In genomic region chr2:237699870-237700582, GRCh38 we compare ENCODE assay signal across 9 cellular contexts.
DNase-seq lines count a peak whose midpoint lies in the region; ATAC-seq and TF ChIP-seq lines count a peak whose summit lies in the region.
"Had no signal": no experiment of that assay in that cellular context is flagged by ENCODE, and none has a peak within 500 bp of the region (broad histone marks: within the 10 kb centered on the region; RNA-seq: fewer than 3 reads in every experiment).

No MANE protein-coding gene starts in this region.

- H3K9ac ChIP-seq in duodenal mucosa (ENCODE audit: low read depth in 1 of 2, low read length in 2 of 2): peak overlapping the region; percentile 26 to 27

- no peak for TF ChIP-seq POLR2A in NB4 (IDR thresholded peaks at IDR 0.05; ENCODE audit: extremely low read depth, insufficient read length)

- no peak for ATAC-seq in CD4-positive, CD25-positive, alpha-beta regulatory T cell (ENCODE audit: low read depth in 2 of 2)
- no peak for ATAC-seq in natural killer cell treated with Interleukin-12 subunit alpha and Interleukin-12 subunit beta and Interleukin-15 and Interleukin-18, amount 100 ng/mL, for 72 hours
- ATAC-seq in GM21423 (IDR thresholded peaks at IDR 0.05; ENCODE audit: unreplicated experiment): no peak
- ATAC-seq: K562 had no signal

- H3K4me1 ChIP-seq in CD4-positive, CD25-positive, alpha-beta regulatory T cell (ENCODE audit: control insufficient read depth, insufficient read depth, low read length, poor library complexity, severe bottlenecking): peaks cover 99% of the 10 kb centered on the region
- H3K4me1 ChIP-seq in duodenal mucosa (ENCODE audit: control insufficient read depth in 1 of 2, insufficient read depth in 2 of 2, low read length in 2 of 2): peaks cover 90 to 92% of the 10 kb centered on the region in 2 donors

- H3K27me3 ChIP-seq in CD4-positive, CD25-positive, alpha-beta regulatory T cell (ENCODE audit: control insufficient read depth, insufficient read depth, low read length): no peaks in the 10 kb centered on the region
- H3K27me3 ChIP-seq in duodenal mucosa (ENCODE audit: control insufficient read depth in 1 of 2, insufficient read depth in 2 of 2, low read length in 2 of 2): no peaks in the 10 kb centered on the region

- DNase-seq in CD4-positive, CD25-positive, alpha-beta regulatory T cell: no peak
- DNase-seq in NB4 (ENCODE audit: low read depth) (peak; percentile 36), mucosa of gallbladder (ENCODE audit: low spot score) (no peak), HuH-7.5 (ENCODE audit: low spot score) (no peak), NCI-H1694 (lab: John Stamatoyannopoulos, UW) (no peak)
- DNase-seq in natural killer cell treated with Interleukin-12 subunit alpha and Interleukin-12 subunit beta and Interleukin-15 and Interleukin-18, amount 100 ng/mL, for 72 hours (ENCODE audit: low spot score): no peak

- peak overlapping the region; percentile 64 for H3K4me3 ChIP-seq in CD4-positive, CD25-positive, alpha-beta regulatory T cell (ENCODE audit: low read depth, low read length)
- H3K4me3 ChIP-seq in NB4 (ENCODE audit: low read depth, low read length) (peak overlapping the region; percentile 34), duodenal mucosa (ENCODE audit: low read depth in 1 of 2, low read length in 2 of 2) (no peak overlapping the region)
- H3K4me3 ChIP-seq: K562 had no signal

- H3K36me3 ChIP-seq in CD4-positive, CD25-positive, alpha-beta regulatory T cell (ENCODE audit: control insufficient read depth, insufficient read depth, low read length): peaks cover 4% of the 10 kb centered on the region
- H3K36me3 ChIP-seq in duodenal mucosa (ENCODE audit: control insufficient read depth in 1 of 2, insufficient read depth in 2 of 2, low read length in 2 of 2): no peaks in the 10 kb centered on the region

- peaks cover 0 to 1% (median 0%) of the 10 kb centered on the region in 7 donors for H3K9me3 Mint-ChIP-seq in CD4-positive, CD25-positive, alpha-beta regulatory T cell
- H3K9me3 Mint-ChIP-seq in natural killer cell treated with Interleukin-12 subunit alpha and Interleukin-12 subunit beta and Interleukin-15 and Interleukin-18, amount 100 ng/mL, for 72 hours: no peaks in the 10 kb centered on the region

- no peak for TF ChIP-seq CTCF in NB4 (IDR thresholded peaks at IDR 0.05; ENCODE audit: low read depth, low read length)

- H3K4me1 Mint-ChIP-seq in CD4-positive, CD25-positive, alpha-beta regulatory T cell: peaks cover 45 to 98% (median 82%) of the 10 kb centered on the region in 4 donors
- H3K4me1 Mint-ChIP-seq in natural killer cell treated with Interleukin-12 subunit alpha and Interleukin-12 subunit beta and Interleukin-15 and Interleukin-18, amount 100 ng/mL, for 72 hours (ENCODE audit: low read depth in 2 of 2): peaks cover 86 to 89% of the 10 kb centered on the region in 2 donors

- no peaks in the 10 kb centered on the region for H3K27me3 Mint-ChIP-seq in CD4-positive, CD25-positive, alpha-beta regulatory T cell
- no peaks in the 10 kb centered on the region for H3K27me3 Mint-ChIP-seq in natural killer cell treated with Interleukin-12 subunit alpha and Interleukin-12 subunit beta and Interleukin-15 and Interleukin-18, amount 100 ng/mL, for 72 hours

- peak overlapping the region; percentile 77 to 94 (median 88) for H3K4me3 Mint-ChIP-seq in CD4-positive, CD25-positive, alpha-beta regulatory T cell
- H3K4me3 Mint-ChIP-seq in natural killer cell treated with Interleukin-12 subunit alpha and Interleukin-12 subunit beta and Interleukin-15 and Interleukin-18, amount 100 ng/mL, for 72 hours: peak overlapping the region; percentile 70

- no peaks in the 10 kb centered on the region for H3K9me3 ChIP-seq in CD4-positive, CD25-positive, alpha-beta regulatory T cell (ENCODE audit: control insufficient read depth in 2 of 2, low read length in 2 of 2)
- H3K9me3 ChIP-seq in duodenal mucosa (ENCODE audit: control insufficient read depth in 1 of 2, low read length in 2 of 2): no peaks in the 10 kb centered on the region

- peak overlapping the region; percentile 74 to 93 (median 92) for H3K27ac Mint-ChIP-seq in CD4-positive, CD25-positive, alpha-beta regulatory T cell
- peak overlapping the region; percentile 81 to 88 for H3K27ac Mint-ChIP-seq in natural killer cell treated with Interleukin-12 subunit alpha and Interleukin-12 subunit beta and Interleukin-15 and Interleukin-18, amount 100 ng/mL, for 72 hours

- H3K36me3 Mint-ChIP-seq in CD4-positive, CD25-positive, alpha-beta regulatory T cell: peaks cover 5% of the 10 kb centered on the region
- H3K36me3 Mint-ChIP-seq in natural killer cell treated with Interleukin-12 subunit alpha and Interleukin-12 subunit beta and Interleukin-15 and Interleukin-18, amount 100 ng/mL, for 72 hours: no peaks in the 10 kb centered on the region

- peak overlapping the region; percentile 65 for H3K27ac ChIP-seq in CD4-positive, CD25-positive, alpha-beta regulatory T cell (ENCODE audit: insufficient read depth, low read length, poor library complexity, severe bottlenecking)
- H3K27ac ChIP-seq in duodenal mucosa (ENCODE audit: low read depth, low read length): peak overlapping the region; percentile 30

Comparison
In these comparisons a context has a peak if more than half of its experiments do, and no peak if none do; other contexts are left out.
1. H3K4me3 ChIP-seq: peak in CD4-positive, CD25-positive, alpha-beta regulatory T cell (single experiment) and NB4 (single experiment); none in duodenal mucosa (0 of 2).